Comparison of ENCODE assay signal across 8 cellular contexts in the genomic region with DNA sequence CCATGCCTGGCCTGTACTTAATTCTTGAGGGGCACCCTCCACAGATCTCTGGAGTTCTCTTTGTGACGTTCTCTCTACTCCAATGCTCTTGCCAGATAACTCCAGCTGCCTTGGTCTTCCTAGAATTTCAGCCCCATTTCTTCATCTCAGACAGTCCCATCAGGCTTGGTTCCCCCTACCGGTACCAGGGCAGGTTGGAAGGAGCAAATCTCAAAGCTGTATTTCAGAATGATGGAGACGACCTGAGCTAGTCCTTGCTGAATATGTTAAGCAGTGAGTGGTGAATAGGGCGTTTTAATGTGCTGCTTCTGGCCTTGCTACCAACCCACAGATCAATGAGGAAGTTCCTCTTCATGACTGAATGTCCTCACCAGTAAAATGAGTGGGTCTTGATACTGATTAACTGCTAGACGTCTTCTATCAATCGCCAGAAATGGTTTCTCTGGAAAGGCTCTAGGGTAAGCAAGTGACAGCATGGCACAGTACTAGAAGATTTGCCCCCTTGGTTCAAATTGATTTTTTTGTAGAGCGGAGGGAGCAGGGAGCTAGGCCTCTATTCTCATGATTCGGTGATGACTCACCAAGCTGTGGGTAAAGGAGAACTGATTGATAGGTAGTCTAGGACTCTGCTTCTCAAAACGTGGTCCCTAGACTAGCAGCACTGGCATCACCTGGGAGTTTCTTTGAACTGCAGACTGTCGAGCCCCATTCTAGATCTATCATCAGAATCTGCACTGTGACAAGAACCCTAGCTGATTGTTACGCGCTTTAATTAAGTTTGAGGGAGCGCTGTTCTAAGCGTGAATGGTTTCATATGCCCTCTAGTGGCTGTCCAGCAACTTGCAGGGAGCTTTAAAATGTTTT.
DNase-seq lines count a peak whose midpoint lies in the region; ATAC-seq and TF ChIP-seq lines count a peak whose summit lies in the region.

No MANE protein-coding gene starts in this region.

- H3K27me3 ChIP-seq in Peyer's patch: no peaks in the 10 kb centered on the region
- no peaks in the 10 kb centered on the region for H3K27me3 ChIP-seq in trophoblast cell (ENCODE audit: insufficient read depth, low read length)

- TF ChIP-seq CTCF in Peyer's patch (IDR thresholded peaks at IDR 0.05): peak; percentile 66 to 93 (median 88)

- H2BK120ac ChIP-seq in trophoblast cell (ENCODE audit: insufficient read depth, low read length, poor library complexity): no peak overlapping the region

- H3K14ac ChIP-seq in trophoblast cell (ENCODE audit: low read length): no peak overlapping the region

- H3K4me3 ChIP-seq in Peyer's patch (no peak overlapping the region), trophoblast cell (ENCODE audit: low read depth, low read length) (no peak overlapping the region)

- H3K23ac ChIP-seq in trophoblast cell (ENCODE audit: low read length): no peak overlapping the region

- DNase-seq in NCI-H345 (lab: John Stamatoyannopoulos, UW) (peak; percentile 21), NCI-H345 treated with DMSO at 0.1 percent for 48 hours (lab: John Stamatoyannopoulos, UW; ENCODE audit: unreplicated experiment) (no peak), Peyer's patch (peak in 1 of 3 donors; percentile 80), globus pallidus (ENCODE audit: low spot score) (peak; percentile 59), trophoblast cell (peak; percentile 15 to 74)

- no CpG with 5 or more reads among the region's 14 CpGs for WGBS in trophoblast cell (ENCODE audit: extremely low coverage, insufficient coverage, insufficient read length)

- peaks cover 9% of the 10 kb centered on the region for H3K4me1 Mint-ChIP-seq in activated T-helper 17 cell treated with anti-CD3 and anti-CD28 coated beads, Interleukin-2, amount 50 U/mL, for 72 hours

- no peaks in the 10 kb centered on the region for H3K36me3 Mint-ChIP-seq in activated T-helper 17 cell treated with anti-CD3 and anti-CD28 coated beads, Interleukin-2, amount 50 U/mL, for 72 hours (ENCODE audit: low read depth)

- no peak overlapping the region for H3K27ac Mint-ChIP-seq in activated T-helper 17 cell treated with anti-CD3 and anti-CD28 coated beads, Interleukin-2, amount 50 U/mL, for 72 hours

- no peaks in the 10 kb centered on the region for H3K9me3 Mint-ChIP-seq in activated T-helper 17 cell treated with anti-CD3 and anti-CD28 coated beads, Interleukin-2, amount 50 U/mL, for 72 hours

- H3K9ac ChIP-seq in trophoblast cell (ENCODE audit: low read length): no peak overlapping the region

- no peaks in the 10 kb centered on the region for H3K79me1 ChIP-seq in trophoblast cell (ENCODE audit: low read length)

- H2AK5ac ChIP-seq in trophoblast cell (ENCODE audit: low read length): no peak overlapping the region

- peak overlapping the region; percentile 46 for H3K4me2 ChIP-seq in trophoblast cell (ENCODE audit: low read length)

- H2BK12ac ChIP-seq in trophoblast cell (ENCODE audit: low read length): no peak overlapping the region

- no peak overlapping the region for H3K18ac ChIP-seq in trophoblast cell (ENCODE audit: low read length)

- no peak overlapping the region for H3K27ac ChIP-seq in Peyer's patch
- H3K27ac ChIP-seq in trophoblast cell (ENCODE audit: low read depth, low read length): no peak overlapping the region

- H3K9me3 ChIP-seq in Peyer's patch: no peaks in the 10 kb centered on the region
- peaks cover 2% of the 10 kb centered on the region for H3K9me3 ChIP-seq in trophoblast cell (ENCODE audit: insufficient read depth, low read depth, low read length)

- H4K12ac ChIP-seq in trophoblast cell (ENCODE audit: low read depth, low read length): no peak overlapping the region

- no peak overlapping the region for H2BK5ac ChIP-seq in trophoblast cell (ENCODE audit: low read depth, low read length, poor library complexity)

- ATAC-seq in HG03135 (IDR thresholded peaks at IDR 0.05; ENCODE audit: unreplicated experiment) (peak; percentile 61), HG02884 (IDR thresholded peaks at IDR 0.05; ENCODE audit: unreplicated experiment) (no peak)
- peak; percentile 98 for ATAC-seq in activated T-helper 17 cell treated with anti-CD3 and anti-CD28 coated beads, Interleukin-2, amount 50 U/mL, for 72 hours (replicated peaks)

- peaks cover 6% of the 10 kb centered on the region for H3K27me3 Mint-ChIP-seq in activated T-helper 17 cell treated with anti-CD3 and anti-CD28 coated beads, Interleukin-2, amount 50 U/mL, for 72 hours

- no peak overlapping the region for H2AFZ ChIP-seq in trophoblast cell (ENCODE audit: insufficient read depth, low read length, poor library complexity)

- H3K36me3 ChIP-seq in Peyer's patch (no peaks in the 10 kb centered on the region), trophoblast cell (ENCODE audit: control insufficient read depth in 1 of 2, insufficient read depth in 2 of 2, low read length in 2 of 2) (peaks cover 4 to 8% of the 10 kb centered on the region in 2 experiments)

- TF ChIP-seq POLR2A in Peyer's patch (IDR thresholded peaks at IDR 0.05): no peak

- no peaks in the 10 kb centered on the region for H3K79me2 ChIP-seq in trophoblast cell (ENCODE audit: control insufficient read depth, insufficient read depth, low read length, poor library complexity)

- H3K4me3 Mint-ChIP-seq in activated T-helper 17 cell treated with anti-CD3 and anti-CD28 coated beads, Interleukin-2, amount 50 U/mL, for 72 hours: peak overlapping the region; percentile 16

- no peak overlapping the region for H4K91ac ChIP-seq in trophoblast cell (ENCODE audit: low read depth, low read length)

- H3K4me1 ChIP-seq in Peyer's patch (no peaks in the 10 kb centered on the region), trophoblast cell (ENCODE audit: control insufficient read depth in 1 of 2, insufficient read depth in 2 of 2, low read length in 2 of 2) (peaks cover 0 to 5% of the 10 kb centered on the region in 2 experiments)

- H4K8ac ChIP-seq in trophoblast cell (ENCODE audit: low read depth, low read length): no peak overlapping the region

- H3K4ac ChIP-seq in trophoblast cell (ENCODE audit: low read depth, low read length): no peak overlapping the region
